ENCODE assay signal across 8 cellular contexts in genomic region chr10:84333864-84334451, GRCh38. TPM values are rescaled to one million over a fixed set of nuclear protein-coding genes. Genes with fewer than 3 reads are reported as not detected.
DNase-seq lines count a peak whose midpoint lies in the region; ATAC-seq and TF ChIP-seq lines count a peak whose summit lies in the region.

No MANE protein-coding gene starts in this region.

- CTCF ChIA-PET in activated B cell treated with CpG ODN at 0.5 μM for 24 hours (lab: Charles Lee) = interaction anchor here (3.6 kb wide), 1 partner anchor 18 kb away, joined by 13 read pairs; no protein-coding TSS in a partner anchor

- H3K4me1 Mint-ChIP-seq in activated B cell treated with CpG ODN at 0.5 μM for 24 hours = peaks cover 43% of the 10 kb centered on the region

- no peaks in the 10 kb centered on the region for H3K9me3 Mint-ChIP-seq in activated B cell treated with CpG ODN at 0.5 μM for 24 hours

- peak overlapping the region; percentile 32 for H3K27ac Mint-ChIP-seq in activated B cell treated with CpG ODN at 0.5 μM for 24 hours

- intact Hi-C loops in activated B cell treated with CpG ODN at 0.5 μM for 24 hours (cut with micrococcal nuclease) = no loop called here

- H3K4me3 Mint-ChIP-seq in activated B cell treated with CpG ODN at 0.5 μM for 24 hours = no peak overlapping the region

- H3K36me3 Mint-ChIP-seq in activated B cell treated with CpG ODN at 0.5 μM for 24 hours (ENCODE audit: low read depth) = peaks cover 3% of the 10 kb centered on the region

- peak; percentile 35 for ATAC-seq in GM19463 (IDR thresholded peaks at IDR 0.05; ENCODE audit: unreplicated experiment)
- ATAC-seq in HG03521 (IDR thresholded peaks at IDR 0.05; ENCODE audit: unreplicated experiment) = peak; percentile 43
- ATAC-seq in activated B cell treated with CpG ODN at 0.5 μM for 24 hours (ENCODE audit: low read depth) = peak; percentile 71

- no peak for TF ChIP-seq CTCF in activated B cell treated with CpG ODN at 0.5 μM for 24 hours (IDR thresholded peaks at IDR 0.05)

- DNase-seq in AML-193 (lab: John Stamatoyannopoulos, UW) (peak; percentile 74 to 82), activated B cell treated with CpG ODN at 0.5 μM for 24 hours (no peak), SHP77 treated with DMSO at 0.1 percent for 48 hours (lab: John Stamatoyannopoulos, UW) (no peak), ureter (ENCODE audit: low spot score) (no peak)
- peak; percentile 25 for DNase-seq in effector CD8-positive, alpha-beta T cell (lab: John Stamatoyannopoulos, UW)
- DNase-seq in stimulated activated CD8-positive, alpha-beta memory T cell treated with anti-CD3 and anti-CD28 coated beads, Interleukin-15, amount 100 ng/mL, for 1 hour (ENCODE audit: low read depth) = peak; percentile 23

- POLR2A ChIA-PET in activated B cell treated with CpG ODN at 0.5 μM for 24 hours (lab: Charles Lee) = interaction anchor here (1.9 kb wide), 1 partner anchor 17 kb away, joined by 4 read pairs; no protein-coding TSS in a partner anchor

- no peaks in the 10 kb centered on the region for H3K27me3 Mint-ChIP-seq in activated B cell treated with CpG ODN at 0.5 μM for 24 hours

RNA-seq across cellular contexts. Expression of gene CCSER2, which starts 5.6 kb away (rescaled TPM):
- total RNA-seq in activated B cell treated with CpG ODN at 0.5 μM for 24 hours (52.4 and 57.1 TPM in 2 replicates), ureter (75.4 TPM)

Comparison
In these comparisons a context has a peak if more than half of its experiments do, and no peak if none do; other contexts are left out.
1. DNase-seq: peak in AML-193 (2 of 2), effector CD8-positive, alpha-beta T cell (single experiment) and stimulated activated CD8-positive, alpha-beta memory T cell treated with anti-CD3 and anti-CD28 coated beads, Interleukin-15, amount 100 ng/mL, for 1 hour (single experiment); none in activated B cell treated with CpG ODN at 0.5 μM for 24 hours (single experiment), SHP77 treated with DMSO at 0.1 percent for 48 hours (single experiment) and ureter (single experiment).
2. Peak in every context shown above with its lines, with median percentiles within 50 percentile points of each other: ATAC-seq.